18 cellular contexts compared by ENCODE assay signal in genomic region chr11:69877704-69878103, GRCh38. TPM values are rescaled to one million over a fixed set of nuclear protein-coding genes. Genes with fewer than 3 reads are reported as not detected.
"Had no signal": no experiment of that assay in that cellular context is flagged by ENCODE, and none has a peak within 500 bp of the region (broad histone marks: within the 10 kb centered on the region; RNA-seq: fewer than 3 reads in every experiment).

No MANE protein-coding gene starts in this region.

RNA-seq across cellular contexts. Expression of gene FGF3, which starts 58.5 kb away (rescaled TPM):
- total RNA-seq: activated CD4-positive, alpha-beta memory T cell treated with anti-CD3 and anti-CD28 coated beads for 36 hours; activated CD4-positive, alpha-beta T cell treated with anti-CD3 and anti-CD28 coated beads for 36 hours; activated CD4-positive, alpha-beta T cell treated with anti-CD3 and anti-CD28 coated beads, Interleukin-2, amount 10 ng/mL, durations not matched to agents 24 days and 14 days; activated CD8-positive, alpha-beta memory T cell treated with anti-CD3 and anti-CD28 coated beads for 36 hours; activated CD8-positive, alpha-beta memory T cell treated with anti-CD3 and anti-CD28 coated beads, Interleukin-2, amount 10 ng/mL, durations not matched to agents 7 days and 5 days; activated CD8-positive, alpha-beta T cell treated with anti-CD3 and anti-CD28 coated beads, Interleukin-2, amount 10 ng/mL, durations not matched to agents 7 days and 5 days; activated T-cell treated with anti-CD3 and anti-CD28 coated beads, Interleukin-2, amount 50 U/mL, for 72 hours; astrocyte; bronchial epithelial cell; colonic mucosa; dermis microvascular lymphatic vessel endothelial cell; esophagus muscularis mucosa; foreskin keratinocyte; gastrocnemius medialis; T-cell; T-helper 2 cell treated with Interferon-gamma antibody and Interleukin-4, amounts not matched to agents 100 ng/mL and 5 ng/mL, for 36 hours; WTC11 had no signal
- polyA plus RNA-seq: adipose tissue, foreskin keratinocyte had no signal
